ENCODE assay signal across 18 cellular contexts in genomic region chr3:10006762-10007090, GRCh38. TPM values are rescaled to one million over a fixed set of nuclear protein-coding genes. Genes with fewer than 3 reads are reported as not detected.
DNase-seq lines count a peak whose midpoint lies in the region; ATAC-seq, FAIRE-seq and TF ChIP-seq lines count a peak whose summit lies in the region.
"Had no signal": no experiment of that assay in that cellular context is flagged by ENCODE, and none has a peak within 500 bp of the region (broad histone marks: within the 10 kb centered on the region; RNA-seq: fewer than 3 reads in every experiment).

No MANE protein-coding gene starts in this region.

- H3K4me1 ChIP-seq in GM12878 (ENCODE audit: control insufficient read depth, insufficient read depth, low read length) (peaks cover 3% of the 10 kb centered on the region), HepG2 (ENCODE audit: insufficient read depth, low read length) (peaks cover 66% of the 10 kb centered on the region), sigmoid colon (peaks cover 0 to 30% (median 30%) of the 10 kb centered on the region in 4 donors), SJCRH30 (peaks cover 18% of the 10 kb centered on the region), neural progenitor cell (peaks cover 7% of the 10 kb centered on the region)
- H3K4me1 ChIP-seq: Caco-2 had no signal

- no TSS peak for BruUV-seq in GM12878 (replicated peaks; lab: Mats Ljungman, UMichigan)
- BruUV-seq in HepG2 (replicated peaks; lab: Mats Ljungman, UMichigan), result no TSS peak

- CTCF ChIA-PET in GM12878 (lab: Yijun Ruan, JAX), result no interaction called here
- CTCF ChIA-PET in HepG2 (lab: Yijun Ruan, JAX; ENCODE audit: low intra/inter-chr PET ratio, low total read pairs), result no interaction called here

- 70% methylated on average over 8 of the region's 8 CpGs for WGBS in GM12878 (ENCODE audit: insufficient coverage, insufficient replicate concordance, low lambda C conversion rate, missing lambda C conversion rate)
- WGBS in HepG2 (ENCODE audit: low lambda C conversion rate), result 19% methylated on average over 8 of the region's 8 CpGs
- 60 to 80% methylated on average over 8 of the region's 8 CpGs for WGBS in sigmoid colon, 2 donors

- no peak overlapping the region for H3K9ac ChIP-seq in GM12878 (ENCODE audit: control insufficient read depth, insufficient read depth, low read length)
- no peak overlapping the region for H3K9ac ChIP-seq in HepG2 (ENCODE audit: insufficient read depth, low read depth, low read length)
- no peak overlapping the region for H3K9ac ChIP-seq in neural progenitor cell
- H3K9ac ChIP-seq: BLaER1 had no signal

- peaks cover under 1% of the 10 kb centered on the region for H3K27me3 Mint-ChIP-seq in neural progenitor cell (ENCODE audit: insufficient read depth, low read depth)

- H3K4me1 Mint-ChIP-seq in neural progenitor cell, result peaks cover 15% of the 10 kb centered on the region

- H3K27ac Mint-ChIP-seq in neural progenitor cell, result no peak overlapping the region
- H3K27ac Mint-ChIP-seq: H9 had no signal

- DNase-seq in DMS 273 (lab: John Stamatoyannopoulos, UW; ENCODE audit: unreplicated experiment), result peak; percentile 16
- no peak for DNase-seq in DMS 273 treated with DMSO at 0.1 percent for 48 hours (lab: John Stamatoyannopoulos, UW)
- no peak for DNase-seq in GM12878 (ENCODE audit: low read depth, low spot score)
- no peak for DNase-seq in HepG2 (ENCODE audit: low spot score)
- peak; percentile 37 for DNase-seq in sigmoid colon
- DNase-seq in SJCRH30, result no peak
- no peak for DNase-seq in nucleus accumbens (lab: John Stamatoyannopoulos, UW)
- DNase-seq in neural progenitor cell (ENCODE audit: low spot score), result no peak
- DNase-seq: Caco-2; CD8-positive, alpha-beta memory T cell; DMS79; GOT3; H9 had no signal

- FAIRE-seq in GM12878 (lab: Jason Lieb, UNC), result no peak
- FAIRE-seq in HepG2 (lab: Jason Lieb, UNC), result no peak
- FAIRE-seq: G401.6, GM12892, GM19239 had no signal

- H3K9me3 ChIP-seq in GM12878 (replicated peaks; ENCODE audit: control insufficient read depth, insufficient read depth, low read length) (no peaks in the 10 kb centered on the region), HepG2 (ENCODE audit: low read length) (no peaks in the 10 kb centered on the region), sigmoid colon (no peaks in the 10 kb centered on the region), SJCRH30 (replicated peaks) (no peaks in the 10 kb centered on the region), neural progenitor cell (ENCODE audit: low read depth) (no peaks in the 10 kb centered on the region)
- H3K9me3 ChIP-seq: BLaER1, Caco-2 had no signal

- no peak for ATAC-seq in GM12878
- no peak for ATAC-seq in HepG2

- in situ Hi-C loops in GM12878 (cut with MboI), result no loop called here
- in situ Hi-C loops in HepG2 (cut with HindIII; ENCODE audit: extremely low pct_ligation_motif_present, low pct_unique_long_range_greater_than_20kb), result no loop called here

- TF ChIP-seq EP300 in GM12878 (IDR thresholded peaks at IDR 0.05; ENCODE audit: borderline replicate concordance in 1 of 2, control insufficient read depth in 1 of 2, low read depth in 2 of 2, low read length in 2 of 2) (no peak), HepG2 (IDR thresholded peaks at IDR 0.05; ENCODE audit: low read depth in 2 of 2, low read length in 2 of 2) (no peak), HepG2 (CRISPR knock-in tag; IDR thresholded peaks at IDR 0.05; ENCODE audit: borderline replicate concordance) (no peak), sigmoid colon (IDR thresholded peaks at IDR 0.05) (no peak)

- H3K36me3 ChIP-seq in GM12878 (ENCODE audit: control insufficient read depth in 2 of 2, insufficient read depth in 2 of 2, low read length in 1 of 2) (peaks cover 2 to 3% of the 10 kb centered on the region in 2 experiments; a peak in 3 of 4 replicates), HepG2 (replicated peaks in 1 of 2; ENCODE audit: control insufficient read depth in 1 of 2, insufficient read depth in 2 of 2, low read length in 2 of 2) (peaks cover 2 to 12% of the 10 kb centered on the region in 2 experiments; a peak in 2 of 5 replicates), sigmoid colon (no peaks in the 10 kb centered on the region), SJCRH30 (peaks cover 20% of the 10 kb centered on the region), neural progenitor cell (no peaks in the 10 kb centered on the region)

- no peak overlapping the region for H2AFZ ChIP-seq in GM12878 (ENCODE audit: control insufficient read depth, low read depth, low read length)
- H2AFZ ChIP-seq in HepG2 (ENCODE audit: low read length), result no peak overlapping the region
- H2AFZ ChIP-seq in neural progenitor cell (replicated peaks), result no peak overlapping the region

- H3K27me3 ChIP-seq in GM12878 (replicated peaks in 1 of 2; ENCODE audit: control insufficient read depth in 2 of 2, insufficient read depth in 2 of 2, low read length in 1 of 2) (no peaks in the 10 kb centered on the region), HepG2 (ENCODE audit: control insufficient read depth in 1 of 2, insufficient read depth in 2 of 2, low read length in 2 of 2) (no peaks in the 10 kb centered on the region; a peak in 1 of 5 replicates), sigmoid colon (no peaks in the 10 kb centered on the region), SJCRH30 (no peaks in the 10 kb centered on the region), neural progenitor cell (peaks cover 13% of the 10 kb centered on the region)
- H3K27me3 ChIP-seq: BLaER1 had no signal

- TF ChIP-seq POLR2A in GM12878 (IDR thresholded peaks at IDR 0.05; ENCODE audit: low read depth, low read length) (no peak), HepG2 (IDR thresholded peaks at IDR 0.05; ENCODE audit: insufficient read depth in 1 of 2, low read depth in 2 of 2, low read length in 2 of 2) (no peak), sigmoid colon (IDR thresholded peaks at IDR 0.05) (no peak)

- POLR2A ChIA-PET in GM12878 (lab: Charles Lee) (no interaction called here), HepG2 (lab: Yijun Ruan, JAX) (no interaction called here)

- TF ChIP-seq RAD21 in GM12878 (IDR thresholded peaks at IDR 0.05; ENCODE audit: insufficient read depth, low read depth, low read length) (no peak), HepG2 (CRISPR knock-in tag; IDR thresholded peaks at IDR 0.05) (no peak)

- intact Hi-C loops in GM12878 (cut with micrococcal nuclease; ENCODE audit: unreplicated experiment), result no loop called here
- intact Hi-C loops in HepG2 (cut with micrococcal nuclease; ENCODE audit: unreplicated experiment), result loop anchor here (10.0 kb wide), 1 partner anchor 62 kb away; no protein-coding TSS in a partner anchor
- intact Hi-C loops in sigmoid colon (cut with DNase I), result no loop called here

- H3K4me3 Mint-ChIP-seq in neural progenitor cell, result no peak overlapping the region
- H3K4me3 Mint-ChIP-seq: H9 had no signal

- H3K27ac ChIP-seq in GM12878 (ENCODE audit: control insufficient read depth, insufficient read depth) (no peak overlapping the region), HepG2 (ENCODE audit: extremely low read length, insufficient read depth, low read length) (peak overlapping the region; percentile 72), sigmoid colon (no peak overlapping the region), SJCRH30 (no peak overlapping the region), neural progenitor cell (no peak overlapping the region)
- H3K27ac ChIP-seq: 22Rv1, BLaER1 had no signal

- no peaks in the 10 kb centered on the region for H3K9me3 Mint-ChIP-seq in neural progenitor cell
- H3K9me3 Mint-ChIP-seq: CD8-positive, alpha-beta memory T cell; H9 had no signal

- RAD21 ChIA-PET in GM12878 (lab: Charles Lee; ENCODE audit: unreplicated experiment), result no interaction called here

- no peaks in the 10 kb centered on the region for H3K79me2 ChIP-seq in GM12878 (ENCODE audit: control insufficient read depth, insufficient read depth, low read length)
- no peaks in the 10 kb centered on the region for H3K79me2 ChIP-seq in HepG2 (ENCODE audit: insufficient read depth, low read length)
- H3K79me2 ChIP-seq in neural progenitor cell (ENCODE audit: low read depth), result peaks cover 2% of the 10 kb centered on the region

- SMC1A ChIA-PET in GM12878 (lab: Charles Lee; ENCODE audit: uncharacterized antibody, unreplicated experiment), result interaction anchor here (0.7 kb wide), 1 partner anchor 93 kb away, joined by 3 read pairs; no protein-coding TSS in a partner anchor

- H3K4me2 ChIP-seq in GM12878 (ENCODE audit: control insufficient read depth, insufficient read depth) (no peak overlapping the region), HepG2 (ENCODE audit: low read depth, low read length) (peak overlapping the region; percentile 65), neural progenitor cell (no peak overlapping the region)

- peaks cover 9% of the 10 kb centered on the region for H3K36me3 Mint-ChIP-seq in neural progenitor cell

- H3K4me3 ChIP-seq in GM12878 (no peak overlapping the region), HepG2 (replicated peaks in 1 of 3; ENCODE audit: insufficient read depth in 1 of 3, low read depth in 2 of 3, low read length in 3 of 3) (peak overlapping the region in 1 of 3 experiments; percentile 11; a peak in 1 of 6 replicates), sigmoid colon (no peak overlapping the region), SJCRH30 (no peak overlapping the region), neural progenitor cell (no peak overlapping the region)
- H3K4me3 ChIP-seq: BLaER1 had no signal

- TF ChIP-seq CTCF in GM12878 (IDR thresholded peaks at IDR 0.05 in 2 of 3, conservative IDR thresholded peaks at IDR 0.05 in 1 of 3; ENCODE audit: control insufficient read depth in 2 of 3, extremely low read depth in 1 of 3, insufficient read depth in 1 of 3, low read depth in 3 of 3, low read length in 3 of 3) (no peak), HepG2 (CRISPR knock-in tag; IDR thresholded peaks at IDR 0.05) (no peak), sigmoid colon (IDR thresholded peaks at IDR 0.05) (no peak), neural progenitor cell (IDR thresholded peaks at IDR 0.05) (no peak)

- no peaks in the 10 kb centered on the region for H4K20me1 ChIP-seq in GM12878 (ENCODE audit: control insufficient read depth, insufficient read depth)
- no peaks in the 10 kb centered on the region for H4K20me1 ChIP-seq in HepG2 (ENCODE audit: insufficient read depth, low read length)
- peaks cover 49% of the 10 kb centered on the region for H4K20me1 ChIP-seq in neural progenitor cell (ENCODE audit: low read depth)

- peaks cover 19% of the 10 kb centered on the region for H3F3A ChIP-seq in neural progenitor cell (ENCODE audit: low read depth)

RNA-seq across cellular contexts. Expression of gene FANCD2, which starts 19.5 kb away (rescaled TPM):
- 132 and 140 TPM in 2 replicates for total RNA-seq in GM12878 (2013; cell fraction: nucleolus; rRNA removed)
- 46.7 and 49.5 TPM in 2 replicates for total RNA-seq in GM12878 (2014; rRNA removed)
- 62.5 and 63.5 TPM in 2 replicates for total RNA-seq in GM12878 (2014; rRNA removed; fragmentation: Illumina TruSeq; extraction: Trizol)
- total RNA-seq in GM12878 (2021), result 41.1 and 45.1 TPM in 2 replicates
- polyA plus RNA-seq in GM12878 (2011; ENCODE audit: low read depth), result 24.7 TPM
- polyA plus RNA-seq in GM12878 (2011; rRNA removed), result 65.3 and 82.7 TPM in 2 replicates
- 33.7 and 48.9 TPM in 2 replicates for polyA plus RNA-seq in GM12878 (2011; cell fraction: cytosol; rRNA removed)
- polyA plus RNA-seq in GM12878 (2011; cell fraction: nucleus; rRNA removed), result 111 and 146 TPM in 2 replicates
- 31.1 and 42.1 TPM in 2 replicates for polyA plus RNA-seq in GM12878 (2012)
- 69.3 and 72.8 TPM in 2 replicates for polyA plus RNA-seq in GM12878 (2014; fragmentation: Illumina TruSeq; extraction: Trizol)
- polyA plus RNA-seq in GM12878 (2014; fragmentation: Nextera tagmentation; extraction: Ambion mirVana), result 10 to 100 TPM; 37.9 to 61.5 TPM
- 50.9 and 59.4 TPM in 2 replicates for polyA plus RNA-seq in GM12878 (2014; rRNA removed)
- 10 to 100 TPM; 49.6 to 53.0 TPM for polyA plus RNA-seq in GM12878 (2016; fragmentation: Nextera tagmentation; extraction: Ambion mirVana)
- 69.0 and 83.4 TPM in 2 replicates for polyA minus RNA-seq in GM12878 (2011; rRNA and poly(A)+ RNA removed)
- polyA minus RNA-seq in GM12878 (2011; cell fraction: cytosol; rRNA and poly(A)+ RNA removed), result 24.3 and 27.8 TPM in 2 replicates
- polyA minus RNA-seq in GM12878 (2011; cell fraction: nucleus; rRNA and poly(A)+ RNA removed), result 58.8 and 59.1 TPM in 2 replicates
- total RNA-seq in HepG2 (2016; rRNA removed; fragmentation: Illumina TruSeq; extraction: Trizol), result 42.0 and 51.9 TPM in 2 replicates
- 7.2 and 11.1 TPM in 2 replicates for total RNA-seq in HepG2 (2016; cell fraction: cytosol; rRNA removed; fragmentation: Illumina TruSeq; extraction: Trizol; ENCODE audit: low read depth)
- 43.6 and 50.7 TPM in 2 replicates for total RNA-seq in HepG2 (2016; cell fraction: insoluble cytoplasmic fraction; rRNA removed; fragmentation: Illumina TruSeq; extraction: Trizol)
- total RNA-seq in HepG2 (2016; cell fraction: membrane; rRNA removed; fragmentation: Illumina TruSeq; extraction: Trizol), result 12.3 and 17.6 TPM in 2 replicates
- 36.8 and 37.0 TPM in 2 replicates for total RNA-seq in HepG2 (2016; cell fraction: nucleus; rRNA removed; fragmentation: Illumina TruSeq; extraction: Trizol)
- 7.7 and 10.1 TPM in 2 replicates for polyA plus RNA-seq in HepG2 (2011; rRNA removed)
- polyA plus RNA-seq in HepG2 (2011; cell fraction: cytosol; rRNA removed), result 4.6 and 4.7 TPM in 2 replicates
- 12.9 and 16.1 TPM in 2 replicates for polyA plus RNA-seq in HepG2 (2011; cell fraction: nucleus; rRNA removed)
- polyA plus RNA-seq in HepG2 (2012), result 6.2 and 11.1 TPM in 2 replicates
- 1.6 and 2.0 TPM in 2 replicates for polyA plus RNA-seq in HepG2 (2016; cell fraction: cytosol; fragmentation: Illumina TruSeq; extraction: Trizol; ENCODE audit: low read depth)
- polyA plus RNA-seq in HepG2 (2016; cell fraction: insoluble cytoplasmic fraction; fragmentation: Illumina TruSeq; extraction: Trizol; ENCODE audit: low read depth), result 22.4 and 28.6 TPM in 2 replicates
- polyA plus RNA-seq in HepG2 (2016; cell fraction: membrane; fragmentation: Illumina TruSeq; extraction: Trizol; ENCODE audit: low read depth), result 2.9 and 4.6 TPM in 2 replicates
- 45.0 and 47.0 TPM in 2 replicates for polyA plus RNA-seq in HepG2 (2016; cell fraction: nucleus; fragmentation: Illumina TruSeq; extraction: Trizol; ENCODE audit: insufficient read depth, low read depth)
- 14.3 and 46.5 TPM in 2 replicates for polyA minus RNA-seq in HepG2 (2011; rRNA and poly(A)+ RNA removed; ENCODE audit: low replicate concordance)
- 13.4 and 17.9 TPM in 2 replicates for polyA minus RNA-seq in HepG2 (2011; cell fraction: cytosol; rRNA and poly(A)+ RNA removed)
- 22.5 and 25.8 TPM in 2 replicates for polyA minus RNA-seq in HepG2 (2011; cell fraction: nucleus; rRNA and poly(A)+ RNA removed)
- total RNA-seq in sigmoid colon, result 1 to 10 TPM; 1.5 to 5.8 (median 3.1) TPM
- polyA plus RNA-seq in sigmoid colon, result 10 to 100 TPM in 1 of 3 donors, 1 to 10 TPM in 1, under 1 TPM in 1; 0.60 to 12.6 (median 1.4) TPM
- total RNA-seq in SJCRH30 (2014; rRNA removed; shearing (Covaris generic)), result 31.1 and 39.0 TPM in 2 replicates
- 85.0 and 117 TPM in 2 replicates for total RNA-seq in neural progenitor cell (ENCODE audit: low replicate concordance)

RNA-seq across cellular contexts. Expression of gene EMC3, which starts 20.1 kb away (rescaled TPM):
- total RNA-seq in GM12878 (2013; cell fraction: nucleolus; rRNA removed), result 41.1 and 43.9 TPM in 2 replicates
- total RNA-seq in GM12878 (2014; rRNA removed), result 25.4 and 28.4 TPM in 2 replicates
- total RNA-seq in GM12878 (2014; rRNA removed; fragmentation: Illumina TruSeq; extraction: Trizol), result 25.6 and 26.4 TPM in 2 replicates
- 41.3 and 42.5 TPM in 2 replicates for total RNA-seq in GM12878 (2021)
- polyA plus RNA-seq in GM12878 (2011; ENCODE audit: low read depth), result 15.3 TPM
- 92.4 and 93.7 TPM in 2 replicates for polyA plus RNA-seq in GM12878 (2011; rRNA removed)
- polyA plus RNA-seq in GM12878 (2011; cell fraction: cytosol; rRNA removed), result 67.7 and 81.8 TPM in 2 replicates
- polyA plus RNA-seq in GM12878 (2011; cell fraction: nucleus; rRNA removed), result 40.8 and 44.7 TPM in 2 replicates
- 50.0 and 57.3 TPM in 2 replicates for polyA plus RNA-seq in GM12878 (2012)
- 66.1 and 83.3 TPM in 2 replicates for polyA plus RNA-seq in GM12878 (2014; fragmentation: Illumina TruSeq; extraction: Trizol)
- 100 to 1,000 TPM in 1 of 2 experiments, 10 to 100 TPM in 1; 100.0 to 127 TPM for polyA plus RNA-seq in GM12878 (2014; fragmentation: Nextera tagmentation; extraction: Ambion mirVana)
- polyA plus RNA-seq in GM12878 (2014; rRNA removed), result 62.8 and 62.9 TPM in 2 replicates
- polyA plus RNA-seq in GM12878 (2016; fragmentation: Nextera tagmentation; extraction: Ambion mirVana), result 10 to 100 TPM; 86.3 to 88.6 TPM
- 73.5 and 94.1 TPM in 2 replicates for polyA minus RNA-seq in GM12878 (2011; rRNA and poly(A)+ RNA removed)
- polyA minus RNA-seq in GM12878 (2011; cell fraction: cytosol; rRNA and poly(A)+ RNA removed), result 6.1 and 17.3 TPM in 2 replicates
- 8.0 and 10.4 TPM in 2 replicates for polyA minus RNA-seq in GM12878 (2011; cell fraction: nucleus; rRNA and poly(A)+ RNA removed)
- 40.8 and 66.8 TPM in 2 replicates for total RNA-seq in HepG2 (2016; rRNA removed; fragmentation: Illumina TruSeq; extraction: Trizol)
- 14.6 and 17.1 TPM in 2 replicates for total RNA-seq in HepG2 (2016; cell fraction: cytosol; rRNA removed; fragmentation: Illumina TruSeq; extraction: Trizol; ENCODE audit: low read depth)
- total RNA-seq in HepG2 (2016; cell fraction: insoluble cytoplasmic fraction; rRNA removed; fragmentation: Illumina TruSeq; extraction: Trizol), result 41.6 and 65.7 TPM in 2 replicates
- 19.9 and 22.1 TPM in 2 replicates for total RNA-seq in HepG2 (2016; cell fraction: membrane; rRNA removed; fragmentation: Illumina TruSeq; extraction: Trizol)
- 47.8 and 53.5 TPM in 2 replicates for total RNA-seq in HepG2 (2016; cell fraction: nucleus; rRNA removed; fragmentation: Illumina TruSeq; extraction: Trizol)
- 86.6 and 90.5 TPM in 2 replicates for polyA plus RNA-seq in HepG2 (2011; rRNA removed)
- polyA plus RNA-seq in HepG2 (2011; cell fraction: cytosol; rRNA removed), result 65.3 and 87.0 TPM in 2 replicates
- 27.6 and 31.9 TPM in 2 replicates for polyA plus RNA-seq in HepG2 (2011; cell fraction: nucleus; rRNA removed)
- polyA plus RNA-seq in HepG2 (2012), result 39.7 and 61.7 TPM in 2 replicates
- polyA plus RNA-seq in HepG2 (2016; cell fraction: cytosol; fragmentation: Illumina TruSeq; extraction: Trizol; ENCODE audit: low read depth), result 24.0 and 26.2 TPM in 2 replicates
- 36.3 and 39.9 TPM in 2 replicates for polyA plus RNA-seq in HepG2 (2016; cell fraction: insoluble cytoplasmic fraction; fragmentation: Illumina TruSeq; extraction: Trizol; ENCODE audit: low read depth)
- polyA plus RNA-seq in HepG2 (2016; cell fraction: membrane; fragmentation: Illumina TruSeq; extraction: Trizol; ENCODE audit: low read depth), result 16.5 and 19.2 TPM in 2 replicates
- polyA plus RNA-seq in HepG2 (2016; cell fraction: nucleus; fragmentation: Illumina TruSeq; extraction: Trizol; ENCODE audit: insufficient read depth, low read depth), result 76.8 and 84.3 TPM in 2 replicates
- 52.3 and 99.5 TPM in 2 replicates for polyA minus RNA-seq in HepG2 (2011; rRNA and poly(A)+ RNA removed; ENCODE audit: low replicate concordance)
- 18.1 and 22.0 TPM in 2 replicates for polyA minus RNA-seq in HepG2 (2011; cell fraction: cytosol; rRNA and poly(A)+ RNA removed)
- 11.1 and 14.2 TPM in 2 replicates for polyA minus RNA-seq in HepG2 (2011; cell fraction: nucleus; rRNA and poly(A)+ RNA removed)
- total RNA-seq in sigmoid colon, result 10 to 100 TPM; 37.1 to 95.7 (median 45.2) TPM
- 10 to 100 TPM; 20.6 to 76.4 (median 24.6) TPM for polyA plus RNA-seq in sigmoid colon
- total RNA-seq in SJCRH30 (2014; rRNA removed; shearing (Covaris generic)), result 68.5 and 68.9 TPM in 2 replicates
- total RNA-seq in neural progenitor cell (ENCODE audit: low replicate concordance), result 37.1 and 50.2 TPM in 2 replicates

RNA-seq across cellular contexts. Expression of gene PRRT3, which starts 54.5 kb away (rescaled TPM):
- 42.1 and 56.5 TPM in 2 replicates for total RNA-seq in GM12878 (2013; cell fraction: nucleolus; rRNA removed)
- 4.9 and 5.8 TPM in 2 replicates for total RNA-seq in GM12878 (2014; rRNA removed)
- 5.9 and 6.4 TPM in 2 replicates for total RNA-seq in GM12878 (2014; rRNA removed; fragmentation: Illumina TruSeq; extraction: Trizol)
- total RNA-seq in GM12878 (2021), result 17.0 and 18.0 TPM in 2 replicates
- 3.1 TPM for polyA plus RNA-seq in GM12878 (2011; ENCODE audit: low read depth)
- 2.5 and 5.8 TPM in 2 replicates for polyA plus RNA-seq in GM12878 (2011; rRNA removed)
- 7.2 and 8.1 TPM in 2 replicates for polyA plus RNA-seq in GM12878 (2011; cell fraction: cytosol; rRNA removed)
- 14.7 and 14.8 TPM in 2 replicates for polyA plus RNA-seq in GM12878 (2011; cell fraction: nucleus; rRNA removed)
- 6.6 and 7.8 TPM in 2 replicates for polyA plus RNA-seq in GM12878 (2012)
- 3.7 and 8.3 TPM in 2 replicates for polyA plus RNA-seq in GM12878 (2014; fragmentation: Illumina TruSeq; extraction: Trizol)
- polyA plus RNA-seq in GM12878 (2014; fragmentation: Nextera tagmentation; extraction: Ambion mirVana), result 1 to 10 TPM in 1 of 2 experiments, under 1 TPM in 1; 0.53 to 1.1 TPM
- 9.9 and 12.3 TPM in 2 replicates for polyA plus RNA-seq in GM12878 (2014; rRNA removed)
- 10 to 100 TPM in 1 of 2 experiments, 1 to 10 TPM in 1; 8.6 to 10.0 TPM for polyA plus RNA-seq in GM12878 (2016; fragmentation: Nextera tagmentation; extraction: Ambion mirVana)
- 13.5 and 27.2 TPM in 2 replicates for polyA minus RNA-seq in GM12878 (2011; rRNA and poly(A)+ RNA removed)
- polyA minus RNA-seq in GM12878 (2011; cell fraction: cytosol; rRNA and poly(A)+ RNA removed), result 4.7 and 5.6 TPM in 2 replicates
- 8.6 and 13.0 TPM in 2 replicates for polyA minus RNA-seq in GM12878 (2011; cell fraction: nucleus; rRNA and poly(A)+ RNA removed)
- 0.29 and 0.44 TPM in 2 replicates for total RNA-seq in HepG2 (2016; rRNA removed; fragmentation: Illumina TruSeq; extraction: Trizol)
- total RNA-seq in HepG2 (2016; cell fraction: cytosol; rRNA removed; fragmentation: Illumina TruSeq; extraction: Trizol; ENCODE audit: low read depth), result 0.30 and 0.44 TPM in 2 replicates
- total RNA-seq in HepG2 (2016; cell fraction: insoluble cytoplasmic fraction; rRNA removed; fragmentation: Illumina TruSeq; extraction: Trizol), result 0.19 and 0.37 TPM in 2 replicates
- total RNA-seq in HepG2 (2016; cell fraction: membrane; rRNA removed; fragmentation: Illumina TruSeq; extraction: Trizol), result 0.37 and 0.41 TPM in 2 replicates
- total RNA-seq in HepG2 (2016; cell fraction: nucleus; rRNA removed; fragmentation: Illumina TruSeq; extraction: Trizol), result 0.34 and 0.47 TPM in 2 replicates
- 0.22 and 0.26 TPM in 2 replicates for polyA plus RNA-seq in HepG2 (2011; rRNA removed)
- polyA plus RNA-seq in HepG2 (2011; cell fraction: cytosol; rRNA removed), result 0.21 and 0.32 TPM in 2 replicates
- polyA plus RNA-seq in HepG2 (2011; cell fraction: nucleus; rRNA removed), result 0.61 and 0.68 TPM in 2 replicates
- 0.27 and 0.59 TPM in 2 replicates for polyA plus RNA-seq in HepG2 (2012)
- 0.18 and 0.20 TPM in 2 replicates for polyA plus RNA-seq in HepG2 (2016; cell fraction: cytosol; fragmentation: Illumina TruSeq; extraction: Trizol; ENCODE audit: low read depth)
- 0.21 and 0.25 TPM in 2 replicates for polyA plus RNA-seq in HepG2 (2016; cell fraction: insoluble cytoplasmic fraction; fragmentation: Illumina TruSeq; extraction: Trizol; ENCODE audit: low read depth)
- polyA plus RNA-seq in HepG2 (2016; cell fraction: membrane; fragmentation: Illumina TruSeq; extraction: Trizol; ENCODE audit: low read depth), result 0.25 and 0.29 TPM in 2 replicates
- 0.30 and 0.43 TPM in 2 replicates for polyA plus RNA-seq in HepG2 (2016; cell fraction: nucleus; fragmentation: Illumina TruSeq; extraction: Trizol; ENCODE audit: insufficient read depth, low read depth)
- polyA minus RNA-seq in HepG2 (2011; rRNA and poly(A)+ RNA removed; ENCODE audit: low replicate concordance), result 0.63 and 0.66 TPM in 2 replicates
- polyA minus RNA-seq in HepG2 (2011; cell fraction: cytosol; rRNA and poly(A)+ RNA removed), result 0.18 and 0.30 TPM in 2 replicates
- 0.75 and 0.90 TPM in 2 replicates for polyA minus RNA-seq in HepG2 (2011; cell fraction: nucleus; rRNA and poly(A)+ RNA removed)
- 1 to 10 TPM; 1.5 to 2.6 (median 2.2) TPM for total RNA-seq in sigmoid colon
- polyA plus RNA-seq in sigmoid colon, result under 1 TPM; 0.46 to 0.90 (median 0.60) TPM
- 1.3 and 2.1 TPM in 2 replicates for total RNA-seq in SJCRH30 (2014; rRNA removed; shearing (Covaris generic))
- 2.6 and 11.6 TPM in 2 replicates for total RNA-seq in neural progenitor cell (ENCODE audit: low replicate concordance)

Comparison
In these comparisons a context has a peak if more than half of its experiments do, and no peak if none do; other contexts are left out.
1. DNase-seq: peak in DMS 273 (single experiment) and sigmoid colon (single experiment); none in DMS 273 treated with DMSO at 0.1 percent for 48 hours (single experiment), GM12878 (single experiment), HepG2 (single experiment), SJCRH30 (0 of 2), nucleus accumbens (0 of 56) and neural progenitor cell (single experiment).